ENCODE assay signal across 20 cellular contexts in genomic region chr10:91046891-91047290, GRCh38.
"Had no signal": no experiment of that assay in that cellular context is flagged by ENCODE, and none has a peak within 500 bp of the region (broad histone marks: within the 10 kb centered on the region; RNA-seq: fewer than 3 reads in every experiment).

No MANE protein-coding gene starts in this region.

- H3K36me3 ChIP-seq: spleen, tibial artery had no signal

- H3K27me3 ChIP-seq: hepatocyte, spleen, tibial artery had no signal

- H3K4me3 ChIP-seq: coronary artery, hepatocyte, spleen, tibial artery had no signal

- DNase-seq: activated CD4-positive, alpha-beta T cell treated with anti-CD3 and anti-CD28 coated beads for 1 hour; activated CD4-positive, alpha-beta T cell treated with anti-CD3 and anti-CD28 coated beads, Interleukin-2, amount 50 U/mL, for 1 hour; activated CD8-positive, alpha-beta T cell treated with anti-CD3 and anti-CD28 coated beads, Interleukin-2, amount 10 ng/mL, durations not matched to agents 7 days and 5 days; activated gamma-delta T cell treated with Interleukin-2 at 50 U/mL for 16 hours; activated T-cell treated with anti-CD3 and anti-CD28 coated beads, Interleukin-2, amount 50 U/mL, for 1 hour; cerebellar nuclear complex; endodermal cell; foreskin fibroblast; immature natural killer cell; kidney glomerular epithelial cell; left ventricle myocardium superior; spleen; stimulated activated CD4-positive, alpha-beta T cell treated with anti-CD3 and anti-CD28 coated beads, Interleukin-4, amount 100 ng/mL, for 24 hours; substantia nigra; T-cell; tibial artery had no signal

- H3K4me2 ChIP-seq: hepatocyte had no signal

- H3K27ac ChIP-seq: hepatocyte, VCaP had no signal

- H2AFZ ChIP-seq: hepatocyte had no signal

- H3K9me3 ChIP-seq: spleen, tibial artery had no signal

- ATAC-seq: activated CD8-positive, alpha-beta T cell treated with anti-CD3 and anti-CD28 coated beads, Interleukin-2, amount 10 ng/mL, durations not matched to agents 7 days and 5 days; left ventricle myocardium superior; SK-N-SH treated with all-trans-retinoic acid at 6 μM for 48 hours; T-cell had no signal
